In the genomic region with DNA sequence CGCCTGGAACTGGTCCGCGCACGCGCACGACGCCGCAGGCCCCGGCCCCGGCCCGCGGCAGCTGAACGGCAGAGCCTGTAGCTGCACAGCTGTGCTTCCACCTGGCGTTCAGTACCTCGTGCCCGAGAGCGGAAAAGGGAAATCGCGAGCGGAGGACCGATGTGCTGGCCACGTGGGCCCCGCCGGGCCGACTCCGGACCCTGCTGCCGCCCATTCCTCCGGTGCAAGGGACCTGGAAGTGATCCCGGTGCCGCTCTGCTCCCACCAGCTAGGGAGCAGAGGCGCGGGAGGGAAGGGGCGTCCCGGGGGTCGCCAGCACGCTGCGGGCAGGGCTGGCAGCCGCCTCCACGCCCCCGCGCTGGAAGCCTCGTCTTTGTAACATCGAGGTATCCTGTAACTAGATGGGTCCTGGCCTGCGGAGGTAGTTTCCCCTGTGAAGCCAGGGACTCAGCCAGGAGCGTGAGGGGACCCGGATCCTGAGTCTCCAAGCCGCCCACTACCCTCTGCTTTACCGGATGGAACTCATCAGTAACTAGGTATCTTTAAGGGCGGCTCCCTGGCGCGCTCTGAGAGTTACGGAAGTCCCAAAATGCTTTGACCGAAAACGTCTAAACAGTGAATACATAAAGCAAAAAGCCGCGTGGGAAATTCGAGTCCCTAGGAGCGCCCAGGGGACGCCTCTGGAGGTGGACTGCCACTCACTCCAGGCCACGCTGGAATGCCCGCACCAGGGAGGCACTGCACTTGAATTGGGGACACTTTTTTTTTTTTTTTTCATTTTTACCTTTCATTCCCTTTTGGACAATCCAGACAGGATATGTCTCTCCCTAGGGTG, we compare ENCODE assay signal across 1 cellular context.
TF ChIP-seq lines count a peak whose summit lies in the region.

No MANE protein-coding gene starts in this region.

TF ChIP-seq in K562, 482 proteins besides CTCF, POLR2A, EP300 and RAD21 (continued from another document and continues in another):
- TF ChIP-seq, protein P1, sequence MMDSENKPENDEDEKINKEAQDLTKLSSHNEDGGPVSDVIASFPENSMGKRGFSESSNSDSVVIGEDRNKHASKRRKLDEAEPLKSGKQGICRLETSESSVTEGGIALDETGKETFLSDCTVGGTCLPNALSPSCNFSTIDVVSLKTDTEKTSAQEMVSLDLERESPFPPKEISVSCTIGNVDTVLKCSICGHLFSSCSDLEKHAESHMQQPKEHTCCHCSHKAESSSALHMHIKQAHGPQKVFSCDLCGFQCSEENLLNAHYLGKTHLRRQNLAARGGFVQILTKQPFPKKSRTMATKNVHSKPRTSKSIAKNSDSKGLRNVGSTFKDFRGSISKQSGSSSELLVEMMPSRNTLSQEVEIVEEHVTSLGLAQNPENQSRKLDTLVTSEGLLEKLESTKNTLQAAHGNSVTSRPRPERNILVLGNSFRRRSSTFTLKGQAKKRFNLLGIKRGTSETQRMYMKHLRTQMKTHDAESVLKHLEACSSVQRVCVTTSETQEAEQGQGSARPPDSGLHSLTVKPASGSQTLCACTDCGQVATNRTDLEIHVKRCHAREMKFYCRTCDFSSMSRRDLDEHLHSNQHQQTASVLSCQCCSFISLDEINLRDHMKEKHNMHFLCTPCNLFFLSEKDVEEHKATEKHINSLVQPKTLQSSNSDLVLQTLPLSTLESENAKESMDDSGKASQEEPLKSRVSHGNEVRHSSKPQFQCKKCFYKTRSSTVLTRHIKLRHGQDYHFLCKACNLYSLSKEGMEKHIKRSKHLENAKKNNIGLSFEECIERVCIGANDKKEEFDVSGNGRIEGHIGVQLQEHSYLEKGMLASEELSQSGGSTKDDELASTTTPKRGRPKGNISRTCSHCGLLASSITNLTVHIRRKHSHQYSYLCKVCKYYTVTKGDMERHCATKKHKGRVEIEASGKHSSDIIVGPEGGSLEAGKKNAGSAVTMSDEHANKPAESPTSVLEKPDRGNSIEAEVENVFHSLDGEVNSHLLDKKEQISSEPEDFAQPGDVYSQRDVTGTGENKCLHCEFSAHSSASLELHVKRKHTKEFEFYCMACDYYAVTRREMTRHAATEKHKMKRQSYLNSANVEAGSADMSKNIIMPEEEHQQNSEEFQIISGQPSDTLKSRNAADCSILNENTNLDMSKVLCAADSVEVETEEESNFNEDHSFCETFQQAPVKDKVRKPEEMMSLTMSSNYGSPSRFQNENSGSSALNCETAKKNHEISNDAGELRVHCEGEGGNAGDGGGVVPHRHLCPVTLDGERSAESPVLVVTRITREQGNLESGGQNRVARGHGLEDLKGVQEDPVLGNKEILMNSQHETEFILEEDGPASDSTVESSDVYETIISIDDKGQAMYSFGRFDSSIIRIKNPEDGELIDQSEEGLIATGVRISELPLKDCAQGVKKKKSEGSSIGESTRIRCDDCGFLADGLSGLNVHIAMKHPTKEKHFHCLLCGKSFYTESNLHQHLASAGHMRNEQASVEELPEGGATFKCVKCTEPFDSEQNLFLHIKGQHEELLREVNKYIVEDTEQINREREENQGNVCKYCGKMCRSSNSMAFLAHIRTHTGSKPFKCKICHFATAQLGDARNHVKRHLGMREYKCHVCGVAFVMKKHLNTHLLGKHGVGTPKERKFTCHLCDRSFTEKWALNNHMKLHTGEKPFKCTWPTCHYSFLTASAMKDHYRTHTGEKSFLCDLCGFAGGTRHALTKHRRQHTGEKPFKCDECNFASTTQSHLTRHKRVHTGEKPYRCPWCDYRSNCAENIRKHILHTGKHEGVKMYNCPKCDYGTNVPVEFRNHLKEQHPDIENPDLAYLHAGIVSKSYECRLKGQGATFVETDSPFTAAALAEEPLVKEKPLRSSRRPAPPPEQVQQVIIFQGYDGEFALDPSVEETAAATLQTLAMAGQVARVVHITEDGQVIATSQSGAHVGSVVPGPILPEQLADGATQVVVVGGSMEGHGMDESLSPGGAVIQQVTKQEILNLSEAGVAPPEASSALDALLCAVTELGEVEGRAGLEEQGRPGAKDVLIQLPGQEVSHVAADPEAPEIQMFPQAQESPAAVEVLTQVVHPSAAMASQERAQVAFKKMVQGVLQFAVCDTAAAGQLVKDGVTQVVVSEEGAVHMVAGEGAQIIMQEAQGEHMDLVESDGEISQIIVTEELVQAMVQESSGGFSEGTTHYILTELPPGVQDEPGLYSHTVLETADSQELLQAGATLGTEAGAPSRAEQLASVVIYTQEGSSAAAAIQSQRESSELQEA (IDR thresholded peaks at IDR 0.05; ENCODE audit: low read depth), result no peak
- TF ChIP-seq ZBTB7A (IDR thresholded peaks at IDR 0.05; ENCODE audit: borderline replicate concordance, control insufficient read depth, low read depth, low read length) (peak; percentile 87), ZNF507 (tag; conservative IDR thresholded peaks at IDR 0.05) (no peak), YY1 (IDR thresholded peaks at IDR 0.05; ENCODE audit: borderline replicate concordance in 1 of 3, control insufficient read depth in 1 of 3, extremely low read depth in 1 of 3, insufficient read depth in 3 of 3, insufficient read length in 1 of 3, insufficient replicate concordance in 2 of 3, low read depth in 1 of 3, low read length in 2 of 3) (no peak), POLR2G (IDR thresholded peaks at IDR 0.05; ENCODE audit: low read depth, low read length) (0 out of 2 replicates have a peak, but pooled peaks have one; percentile 62), BMI1 (IDR thresholded peaks at IDR 0.05; ENCODE audit: low read length) (no peak), ZNF445 (CRISPR knock-in tag; IDR thresholded peaks at IDR 0.05; ENCODE audit: low read depth) (no peak), HDGF (IDR thresholded peaks at IDR 0.05) (no peak), ZNF143 (CRISPR knock-in tag; IDR thresholded peaks at IDR 0.05) (no peak), ZNF212 (CRISPR knock-in tag; IDR thresholded peaks at IDR 0.05) (no peak), NRF1 (conservative IDR thresholded peaks at IDR 0.05 in 1 of 2, IDR thresholded peaks at IDR 0.05 in 1 of 2) (peak; percentile 89 to 91), HLTF (IDR thresholded peaks at IDR 0.05) (no peak), SMAD2 (IDR thresholded peaks at IDR 0.05; ENCODE audit: low read depth, low read length) (no peak), STAG1 (CRISPR knock-in tag; IDR thresholded peaks at IDR 0.05; ENCODE audit: borderline replicate concordance) (no peak), BRD9 (IDR thresholded peaks at IDR 0.05; ENCODE audit: low read depth, partially characterized antibody) (no peak), CBFB (CRISPR knock-in tag; IDR thresholded peaks at IDR 0.05) (peak; percentile 83; the same call in 1 of the 2 replicates), ZNF785 (CRISPR knock-in tag; IDR thresholded peaks at IDR 0.05) (no peak), RFX5 (IDR thresholded peaks at IDR 0.05; ENCODE audit: low read depth, low read length) (peak; percentile 46; the same call in 1 of the 2 replicates), DIDO1 (tag; IDR thresholded peaks at IDR 0.05; ENCODE audit: low read depth) (no peak), SRSF1 (IDR thresholded peaks at IDR 0.05; ENCODE audit: low read depth, low read length) (no peak), MYBL2 (IDR thresholded peaks at IDR 0.05; ENCODE audit: low read depth) (no peak), MYBL2 (CRISPR knock-in tag; IDR thresholded peaks at IDR 0.05; ENCODE audit: borderline replicate concordance) (no peak), KAT8 (IDR thresholded peaks at IDR 0.05; ENCODE audit: low read depth) (no peak), TRIM24 (IDR thresholded peaks at IDR 0.05) (no peak), KAT7 (CRISPR knock-in tag; IDR thresholded peaks at IDR 0.05; ENCODE audit: borderline replicate concordance) (no peak), LARP7 (IDR thresholded peaks at IDR 0.05) (no peak), SREBF2 (CRISPR knock-in tag; IDR thresholded peaks at IDR 0.05) (no peak), TAF7 (tag; IDR thresholded peaks at IDR 0.05) (peak; percentile 30; the same call in 1 of the 2 replicates), PHF8 (IDR thresholded peaks at IDR 0.05; ENCODE audit: borderline replicate concordance, low read length) (peak; percentile 81; the same call in 1 of the 2 replicates), NEUROD1 (IDR thresholded peaks at IDR 0.05; ENCODE audit: borderline replicate concordance, low read depth, low read length, partially characterized antibody) (no peak), CHD4 (IDR thresholded peaks at IDR 0.05; ENCODE audit: insufficient read depth, insufficient replicate concordance, low read depth, low read length, poor library complexity, severe bottlenecking) (no peak), KLF10 (CRISPR knock-in tag; IDR thresholded peaks at IDR 0.05) (no peak), MYNN (IDR thresholded peaks at IDR 0.05) (peak; percentile 75; the same call in 1 of the 2 replicates), MYNN (CRISPR knock-in tag; IDR thresholded peaks at IDR 0.05) (no peak), GATAD2A (IDR thresholded peaks at IDR 0.05) (peak; percentile 58; the same call in 1 of the 2 replicates), CBX8 (IDR thresholded peaks at IDR 0.05; ENCODE audit: borderline replicate concordance, extremely low read depth, low read depth, low read length, poor library complexity, severe bottlenecking) (no peak), BCL6 (CRISPR knock-in tag; IDR thresholded peaks at IDR 0.05) (no peak), RBBP5 (IDR thresholded peaks at IDR 0.05; ENCODE audit: borderline replicate concordance, insufficient read depth, low read length, poor library complexity, severe bottlenecking) (no peak), LCOR (CRISPR knock-in tag; IDR thresholded peaks at IDR 0.05) (peak; percentile 83), ZBTB8A (IDR thresholded peaks at IDR 0.05; ENCODE audit: partially characterized antibody) (no peak), ZZZ3 (IDR thresholded peaks at IDR 0.05) (no peak), IFI16 (CRISPR knock-in tag; IDR thresholded peaks at IDR 0.05) (no peak), MEF2A (IDR thresholded peaks at IDR 0.05; ENCODE audit: control insufficient read depth, low read depth, low read length) (no peak), ZFP1 (CRISPR knock-in tag; IDR thresholded peaks at IDR 0.05) (no peak), MAFF (IDR thresholded peaks at IDR 0.05; ENCODE audit: low read length) (no peak), ZNF436 (CRISPR knock-in tag; IDR thresholded peaks at IDR 0.05) (no peak), HNRNPUL1 (IDR thresholded peaks at IDR 0.05; ENCODE audit: low read length) (no peak)
- TF ChIP-seq, protein P2, sequence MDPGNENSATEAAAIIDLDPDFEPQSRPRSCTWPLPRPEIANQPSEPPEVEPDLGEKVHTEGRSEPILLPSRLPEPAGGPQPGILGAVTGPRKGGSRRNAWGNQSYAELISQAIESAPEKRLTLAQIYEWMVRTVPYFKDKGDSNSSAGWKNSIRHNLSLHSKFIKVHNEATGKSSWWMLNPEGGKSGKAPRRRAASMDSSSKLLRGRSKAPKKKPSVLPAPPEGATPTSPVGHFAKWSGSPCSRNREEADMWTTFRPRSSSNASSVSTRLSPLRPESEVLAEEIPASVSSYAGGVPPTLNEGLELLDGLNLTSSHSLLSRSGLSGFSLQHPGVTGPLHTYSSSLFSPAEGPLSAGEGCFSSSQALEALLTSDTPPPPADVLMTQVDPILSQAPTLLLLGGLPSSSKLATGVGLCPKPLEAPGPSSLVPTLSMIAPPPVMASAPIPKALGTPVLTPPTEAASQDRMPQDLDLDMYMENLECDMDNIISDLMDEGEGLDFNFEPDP (CRISPR knock-in tag; IDR thresholded peaks at IDR 0.05), result no peak
- TF ChIP-seq, protein P3, sequence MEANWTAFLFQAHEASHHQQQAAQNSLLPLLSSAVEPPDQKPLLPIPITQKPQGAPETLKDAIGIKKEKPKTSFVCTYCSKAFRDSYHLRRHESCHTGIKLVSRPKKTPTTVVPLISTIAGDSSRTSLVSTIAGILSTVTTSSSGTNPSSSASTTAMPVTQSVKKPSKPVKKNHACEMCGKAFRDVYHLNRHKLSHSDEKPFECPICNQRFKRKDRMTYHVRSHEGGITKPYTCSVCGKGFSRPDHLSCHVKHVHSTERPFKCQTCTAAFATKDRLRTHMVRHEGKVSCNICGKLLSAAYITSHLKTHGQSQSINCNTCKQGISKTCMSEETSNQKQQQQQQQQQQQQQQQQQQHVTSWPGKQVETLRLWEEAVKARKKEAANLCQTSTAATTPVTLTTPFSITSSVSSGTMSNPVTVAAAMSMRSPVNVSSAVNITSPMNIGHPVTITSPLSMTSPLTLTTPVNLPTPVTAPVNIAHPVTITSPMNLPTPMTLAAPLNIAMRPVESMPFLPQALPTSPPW (CRISPR knock-in tag; IDR thresholded peaks at IDR 0.05), result 0 out of 2 replicates have a peak, but pooled peaks have one; percentile 80
- TF ChIP-seq, protein P4, sequence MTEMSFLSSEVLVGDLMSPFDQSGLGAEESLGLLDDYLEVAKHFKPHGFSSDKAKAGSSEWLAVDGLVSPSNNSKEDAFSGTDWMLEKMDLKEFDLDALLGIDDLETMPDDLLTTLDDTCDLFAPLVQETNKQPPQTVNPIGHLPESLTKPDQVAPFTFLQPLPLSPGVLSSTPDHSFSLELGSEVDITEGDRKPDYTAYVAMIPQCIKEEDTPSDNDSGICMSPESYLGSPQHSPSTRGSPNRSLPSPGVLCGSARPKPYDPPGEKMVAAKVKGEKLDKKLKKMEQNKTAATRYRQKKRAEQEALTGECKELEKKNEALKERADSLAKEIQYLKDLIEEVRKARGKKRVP (CRISPR knock-in tag; IDR thresholded peaks at IDR 0.05), result no peak
- TF ChIP-seq, protein P5, sequence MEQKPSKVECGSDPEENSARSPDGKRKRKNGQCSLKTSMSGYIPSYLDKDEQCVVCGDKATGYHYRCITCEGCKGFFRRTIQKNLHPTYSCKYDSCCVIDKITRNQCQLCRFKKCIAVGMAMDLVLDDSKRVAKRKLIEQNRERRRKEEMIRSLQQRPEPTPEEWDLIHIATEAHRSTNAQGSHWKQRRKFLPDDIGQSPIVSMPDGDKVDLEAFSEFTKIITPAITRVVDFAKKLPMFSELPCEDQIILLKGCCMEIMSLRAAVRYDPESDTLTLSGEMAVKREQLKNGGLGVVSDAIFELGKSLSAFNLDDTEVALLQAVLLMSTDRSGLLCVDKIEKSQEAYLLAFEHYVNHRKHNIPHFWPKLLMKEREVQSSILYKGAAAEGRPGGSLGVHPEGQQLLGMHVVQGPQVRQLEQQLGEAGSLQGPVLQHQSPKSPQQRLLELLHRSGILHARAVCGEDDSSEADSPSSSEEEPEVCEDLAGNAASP (IDR thresholded peaks at IDR 0.05), result no peak
- TF ChIP-seq, protein P6, sequence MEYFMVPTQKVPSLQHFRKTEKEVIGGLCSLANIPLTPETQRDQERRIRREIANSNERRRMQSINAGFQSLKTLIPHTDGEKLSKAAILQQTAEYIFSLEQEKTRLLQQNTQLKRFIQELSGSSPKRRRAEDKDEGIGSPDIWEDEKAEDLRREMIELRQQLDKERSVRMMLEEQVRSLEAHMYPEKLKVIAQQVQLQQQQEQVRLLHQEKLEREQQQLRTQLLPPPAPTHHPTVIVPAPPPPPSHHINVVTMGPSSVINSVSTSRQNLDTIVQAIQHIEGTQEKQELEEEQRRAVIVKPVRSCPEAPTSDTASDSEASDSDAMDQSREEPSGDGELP (CRISPR knock-in tag; IDR thresholded peaks at IDR 0.05; ENCODE audit: borderline replicate concordance), result peak; percentile 99
- TF ChIP-seq, protein P7, sequence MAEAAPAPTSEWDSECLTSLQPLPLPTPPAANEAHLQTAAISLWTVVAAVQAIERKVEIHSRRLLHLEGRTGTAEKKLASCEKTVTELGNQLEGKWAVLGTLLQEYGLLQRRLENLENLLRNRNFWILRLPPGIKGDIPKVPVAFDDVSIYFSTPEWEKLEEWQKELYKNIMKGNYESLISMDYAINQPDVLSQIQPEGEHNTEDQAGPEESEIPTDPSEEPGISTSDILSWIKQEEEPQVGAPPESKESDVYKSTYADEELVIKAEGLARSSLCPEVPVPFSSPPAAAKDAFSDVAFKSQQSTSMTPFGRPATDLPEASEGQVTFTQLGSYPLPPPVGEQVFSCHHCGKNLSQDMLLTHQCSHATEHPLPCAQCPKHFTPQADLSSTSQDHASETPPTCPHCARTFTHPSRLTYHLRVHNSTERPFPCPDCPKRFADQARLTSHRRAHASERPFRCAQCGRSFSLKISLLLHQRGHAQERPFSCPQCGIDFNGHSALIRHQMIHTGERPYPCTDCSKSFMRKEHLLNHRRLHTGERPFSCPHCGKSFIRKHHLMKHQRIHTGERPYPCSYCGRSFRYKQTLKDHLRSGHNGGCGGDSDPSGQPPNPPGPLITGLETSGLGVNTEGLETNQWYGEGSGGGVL (CRISPR knock-in tag; IDR thresholded peaks at IDR 0.05), result no peak
